Comparison of ENCODE assay signal across 29 cellular contexts in genomic region chr4:113109106-113109740, GRCh38. TPM values are rescaled to one million over a fixed set of nuclear protein-coding genes. Genes with fewer than 3 reads are reported as not detected.
A peak's percentile ranks its signal among the peaks of the same experiment; 100 is the strongest.
DNase-seq lines count a peak whose midpoint lies in the region; ATAC-seq and TF ChIP-seq lines count a peak whose summit lies in the region.
"Had no signal": no experiment of that assay in that cellular context is flagged by ENCODE, and none has a peak within 500 bp of the region (broad histone marks: within the 10 kb centered on the region; RNA-seq: fewer than 3 reads in every experiment).

No MANE protein-coding gene starts in this region.

- H3K27ac ChIP-seq in liver (ENCODE audit: low read depth in 1 of 2, low read length in 2 of 2) = peak overlapping the region; percentile 56 to 68
- H3K27ac ChIP-seq in osteoblast (ENCODE audit: low read depth, low read length) = no peak overlapping the region
- H3K27ac ChIP-seq: foreskin keratinocyte, heart right ventricle, HL-60, left lung, sigmoid colon had no signal

- 20% methylated on average over 4 of the region's 4 CpGs for WGBS in liver

- peak overlapping the region; percentile 73 for H3K27ac Mint-ChIP-seq in WTC11
- H3K27ac Mint-ChIP-seq in stimulated activated memory B cell treated with anti-CD40 and anti-IgM and Interleukin-4, amounts not matched to agents 10 μg/mL and 1 μg/mL and 100 μg/mL, for 72 hours = no peak overlapping the region
- H3K27ac Mint-ChIP-seq: activated naive CD8-positive, alpha-beta T cell; CD14-positive monocyte; naive thymus-derived CD4-positive, alpha-beta T cell; stimulated activated naive CD8-positive, alpha-beta T cell treated with anti-CD3 and anti-CD28 coated beads, Interleukin-15, Interleukin-2, amounts not matched to agents 100 ng/mL and 50 ng/mL, for 24 hours had no signal

- H2AFZ ChIP-seq in osteoblast (ENCODE audit: low read length) = no peak overlapping the region

- H3K4me1 Mint-ChIP-seq in WTC11 = peaks cover 37% of the 10 kb centered on the region
- no peaks in the 10 kb centered on the region for H3K4me1 Mint-ChIP-seq in stimulated activated memory B cell treated with anti-CD40 and anti-IgM and Interleukin-4, amounts not matched to agents 10 μg/mL and 1 μg/mL and 100 μg/mL, for 72 hours
- H3K4me1 Mint-ChIP-seq: CD14-positive monocyte; naive thymus-derived CD4-positive, alpha-beta T cell had no signal

- no peak overlapping the region for H3K4me2 ChIP-seq in osteoblast (ENCODE audit: insufficient read depth, low read length)

- H3K36me3 ChIP-seq in liver (ENCODE audit: control insufficient read depth in 4 of 4, insufficient read depth in 3 of 4, low read depth in 1 of 4, low read length in 3 of 4) (no peaks in the 10 kb centered on the region), osteoblast (ENCODE audit: insufficient read depth, low read length) (no peaks in the 10 kb centered on the region)
- H3K36me3 ChIP-seq: heart right ventricle, left lung, sigmoid colon had no signal

- no peaks in the 10 kb centered on the region for H3K27me3 ChIP-seq in liver (ENCODE audit: control insufficient read depth in 4 of 4, insufficient read depth in 4 of 4, low read length in 3 of 4)
- peaks cover 2% of the 10 kb centered on the region for H3K27me3 ChIP-seq in osteoblast (ENCODE audit: insufficient read depth, low read length)
- H3K27me3 ChIP-seq: heart right ventricle, left lung, sigmoid colon had no signal

- no peak overlapping the region for H3K4me3 Mint-ChIP-seq in WTC11
- no peak overlapping the region for H3K4me3 Mint-ChIP-seq in stimulated activated memory B cell treated with anti-CD40 and anti-IgM and Interleukin-4, amounts not matched to agents 10 μg/mL and 1 μg/mL and 100 μg/mL, for 72 hours
- H3K4me3 Mint-ChIP-seq: activated naive CD8-positive, alpha-beta T cell; CD14-positive monocyte; naive thymus-derived CD4-positive, alpha-beta T cell; stimulated activated naive CD8-positive, alpha-beta T cell treated with anti-CD3 and anti-CD28 coated beads, Interleukin-15, Interleukin-2, amounts not matched to agents 100 ng/mL and 50 ng/mL, for 24 hours had no signal

- H3K9me3 ChIP-seq in liver (ENCODE audit: control insufficient read depth in 4 of 4, low read length in 3 of 4) (no peaks in the 10 kb centered on the region), osteoblast (ENCODE audit: low read depth, low read length) (no peaks in the 10 kb centered on the region)
- H3K9me3 ChIP-seq: heart right ventricle, left lung, sigmoid colon had no signal

- DNase-seq in HuH-7.5 (ENCODE audit: low spot score) = peak; percentile 10
- DNase-seq in WTC11 (ENCODE audit: low spot score) = no peak
- peak; percentile 17 for DNase-seq in renal cortical epithelial cell (ENCODE audit: low read depth)
- no peak for DNase-seq in osteoblast (ENCODE audit: insufficient read length, low spot score, missing footprints)
- DNase-seq in activated CD4-positive, alpha-beta T cell treated with anti-CD3 and anti-CD28 coated beads for 1 hour = no peak
- DNase-seq: activated effector memory CD4-positive, alpha-beta T cell treated with Interleukin-2 at 50 U/mL for 16 hours; anterior cingulate cortex; caudate nucleus; cortex of kidney; EL; foreskin keratinocyte; heart right ventricle; left lung; naive thymus-derived CD4-positive, alpha-beta T cell; NCI-H2029; NCI-H226; NCI-H82; posterior cingulate gyrus; sigmoid colon; T-helper 1 cell had no signal

- H3K4me3 ChIP-seq in liver (ENCODE audit: low read depth in 1 of 3, low read length in 3 of 3) (peak overlapping the region in 2 of 3 donors; percentile 24 to 47), osteoblast (ENCODE audit: insufficient read depth, low read length) (no peak overlapping the region)
- H3K4me3 ChIP-seq: GM12878, heart right ventricle, left lung, sigmoid colon had no signal

- no peaks in the 10 kb centered on the region for H3K9me3 Mint-ChIP-seq in WTC11
- H3K9me3 Mint-ChIP-seq in stimulated activated memory B cell treated with anti-CD40 and anti-IgM and Interleukin-4, amounts not matched to agents 10 μg/mL and 1 μg/mL and 100 μg/mL, for 72 hours = no peaks in the 10 kb centered on the region
- H3K9me3 Mint-ChIP-seq: stimulated activated naive CD8-positive, alpha-beta T cell treated with anti-CD3 and anti-CD28 coated beads, Interleukin-15, Interleukin-2, amounts not matched to agents 100 ng/mL and 50 ng/mL, for 24 hours had no signal

- H3K36me3 Mint-ChIP-seq in WTC11 = no peaks in the 10 kb centered on the region
- H3K36me3 Mint-ChIP-seq in stimulated activated memory B cell treated with anti-CD40 and anti-IgM and Interleukin-4, amounts not matched to agents 10 μg/mL and 1 μg/mL and 100 μg/mL, for 72 hours = no peaks in the 10 kb centered on the region
- H3K36me3 Mint-ChIP-seq: activated naive CD8-positive, alpha-beta T cell; CD14-positive monocyte; naive thymus-derived CD4-positive, alpha-beta T cell had no signal

- no peaks in the 10 kb centered on the region for H3K27me3 Mint-ChIP-seq in WTC11 (ENCODE audit: low read depth)
- peaks cover 8% of the 10 kb centered on the region for H3K27me3 Mint-ChIP-seq in stimulated activated memory B cell treated with anti-CD40 and anti-IgM and Interleukin-4, amounts not matched to agents 10 μg/mL and 1 μg/mL and 100 μg/mL, for 72 hours
- H3K27me3 Mint-ChIP-seq: stimulated activated naive CD8-positive, alpha-beta T cell treated with anti-CD3 and anti-CD28 coated beads, Interleukin-15, Interleukin-2, amounts not matched to agents 100 ng/mL and 50 ng/mL, for 24 hours had no signal

- POLR2A ChIA-PET in WTC11 (lab: Charles Lee) = interaction anchor here (0.6 kb wide), 2 partner anchors 152 to 775 kb away, joined by 3 to 7 read pairs; no protein-coding TSS in a partner anchor

- H3K9ac ChIP-seq in liver (ENCODE audit: low read depth in 1 of 2, low read length in 2 of 2) = peak overlapping the region in 1 of 2 donors; percentile 51

- no peak for ATAC-seq in WTC11
- no peak for ATAC-seq in HG02798 (IDR thresholded peaks at IDR 0.05; ENCODE audit: poor library complexity, unreplicated experiment)
- ATAC-seq in stimulated activated memory B cell treated with anti-CD40 and anti-IgM and Interleukin-4, amounts not matched to agents 10 μg/mL and 1 μg/mL and 100 μg/mL, for 72 hours = no peak
- ATAC-seq: esophagus mucosa; foreskin keratinocyte; GM12878; heart right ventricle; left lung; naive thymus-derived CD4-positive, alpha-beta T cell had no signal

- no peaks in the 10 kb centered on the region for H3K79me2 ChIP-seq in osteoblast (ENCODE audit: insufficient read depth, low read length)

- no peaks in the 10 kb centered on the region for H4K20me1 ChIP-seq in osteoblast (ENCODE audit: insufficient read depth, low read length)

- no peak for TF ChIP-seq CTCF in WTC11 (IDR thresholded peaks at IDR 0.05)
- TF ChIP-seq CTCF in liver (IDR thresholded peaks at IDR 0.05; ENCODE audit: low read depth, low read length, missing input control) = no peak
- no peak for TF ChIP-seq CTCF in osteoblast (IDR thresholded peaks at IDR 0.05; ENCODE audit: extremely low read depth, low read depth, low read length)

- CTCF ChIA-PET in WTC11 (lab: Charles Lee) = interaction anchor here (0.6 to 2.1 kb wide), 3 partner anchors 139 to 504 kb away, joined by 3 to 7 read pairs (median 6); no protein-coding TSS in a partner anchor

- H3K4me1 ChIP-seq in liver (ENCODE audit: control insufficient read depth in 4 of 4, insufficient read depth in 4 of 4, low read length in 3 of 4) = peaks cover 0 to 18% (median 6%) of the 10 kb centered on the region in 4 donors
- no peaks in the 10 kb centered on the region for H3K4me1 ChIP-seq in osteoblast (ENCODE audit: insufficient read depth, low read length)
- H3K4me1 ChIP-seq: foreskin keratinocyte, left lung, sigmoid colon had no signal

- peak; percentile 42 to 69 for TF ChIP-seq RAD21 in liver (IDR thresholded peaks at IDR 0.05)

TF ChIP-seq in WTC11, 78 proteins besides CTCF, POLR2A, EP300 and RAD21 (continues in another document):
- no peak for TF ChIP-seq FOXP1 (CRISPR knock-in tag; IDR thresholded peaks at IDR 0.05; ENCODE audit: borderline replicate concordance)

TF ChIP-seq in liver, 16 proteins besides CTCF, POLR2A, EP300 and RAD21 (continues in another document):
- TF ChIP-seq GABPA (IDR thresholded peaks at IDR 0.05 in 1 of 2, conservative IDR thresholded peaks at IDR 0.05 in 1 of 2) = no peak
- peak; percentile 54 for TF ChIP-seq YY1 (IDR thresholded peaks at IDR 0.05)
- TF ChIP-seq FOXA1 (IDR thresholded peaks at IDR 0.05) = no peak
- TF ChIP-seq, protein P1, sequence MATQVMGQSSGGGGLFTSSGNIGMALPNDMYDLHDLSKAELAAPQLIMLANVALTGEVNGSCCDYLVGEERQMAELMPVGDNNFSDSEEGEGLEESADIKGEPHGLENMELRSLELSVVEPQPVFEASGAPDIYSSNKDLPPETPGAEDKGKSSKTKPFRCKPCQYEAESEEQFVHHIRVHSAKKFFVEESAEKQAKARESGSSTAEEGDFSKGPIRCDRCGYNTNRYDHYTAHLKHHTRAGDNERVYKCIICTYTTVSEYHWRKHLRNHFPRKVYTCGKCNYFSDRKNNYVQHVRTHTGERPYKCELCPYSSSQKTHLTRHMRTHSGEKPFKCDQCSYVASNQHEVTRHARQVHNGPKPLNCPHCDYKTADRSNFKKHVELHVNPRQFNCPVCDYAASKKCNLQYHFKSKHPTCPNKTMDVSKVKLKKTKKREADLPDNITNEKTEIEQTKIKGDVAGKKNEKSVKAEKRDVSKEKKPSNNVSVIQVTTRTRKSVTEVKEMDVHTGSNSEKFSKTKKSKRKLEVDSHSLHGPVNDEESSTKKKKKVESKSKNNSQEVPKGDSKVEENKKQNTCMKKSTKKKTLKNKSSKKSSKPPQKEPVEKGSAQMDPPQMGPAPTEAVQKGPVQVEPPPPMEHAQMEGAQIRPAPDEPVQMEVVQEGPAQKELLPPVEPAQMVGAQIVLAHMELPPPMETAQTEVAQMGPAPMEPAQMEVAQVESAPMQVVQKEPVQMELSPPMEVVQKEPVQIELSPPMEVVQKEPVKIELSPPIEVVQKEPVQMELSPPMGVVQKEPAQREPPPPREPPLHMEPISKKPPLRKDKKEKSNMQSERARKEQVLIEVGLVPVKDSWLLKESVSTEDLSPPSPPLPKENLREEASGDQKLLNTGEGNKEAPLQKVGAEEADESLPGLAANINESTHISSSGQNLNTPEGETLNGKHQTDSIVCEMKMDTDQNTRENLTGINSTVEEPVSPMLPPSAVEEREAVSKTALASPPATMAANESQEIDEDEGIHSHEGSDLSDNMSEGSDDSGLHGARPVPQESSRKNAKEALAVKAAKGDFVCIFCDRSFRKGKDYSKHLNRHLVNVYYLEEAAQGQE (IDR thresholded peaks at IDR 0.05) = peak; percentile 16
- TF ChIP-seq EGR1 (IDR thresholded peaks at IDR 0.05; ENCODE audit: low read depth in 2 of 2) = peak in 1 of 2 donors; percentile 63
- TF ChIP-seq JUND (IDR thresholded peaks at IDR 0.05) = peak; percentile 72 to 82
- peak; percentile 72 to 75 for TF ChIP-seq RXRA (IDR thresholded peaks at IDR 0.05)
- peak; percentile 75 for TF ChIP-seq MAX (IDR thresholded peaks at IDR 0.05)

RNA-seq across cellular contexts. Expression of gene ANK2, which starts 59.8 kb away (rescaled TPM):
- total RNA-seq in WTC11 (2021) = 27.9 to 33.7 TPM (median 30.8 TPM) in 3 replicates
- total RNA-seq in liver = 1 to 10 TPM; 1.6 to 2.2 TPM
- polyA plus RNA-seq in liver = under 1 TPM; 0.32 to 0.44 TPM
- total RNA-seq in renal cortical epithelial cell = 11.5 and 17.7 TPM in 2 replicates
- total RNA-seq in osteoblast = 68.4 and 79.6 TPM in 2 replicates
- polyA plus RNA-seq: CD14-positive monocyte; naive thymus-derived CD4-positive, alpha-beta T cell had no signal

Comparison
In these comparisons a context has a peak if more than half of its experiments do, and no peak if none do; other contexts are left out.
1. DNase-seq: peak in HuH-7.5 (single experiment) and renal cortical epithelial cell (single experiment); none in WTC11 (single experiment), osteoblast (single experiment) and activated CD4-positive, alpha-beta T cell treated with anti-CD3 and anti-CD28 coated beads for 1 hour (single experiment).